9 cellular contexts compared by ENCODE assay signal in genomic region chr15:81297580-81298575, GRCh38. TPM values are rescaled to one million over a fixed set of nuclear protein-coding genes. Genes with fewer than 3 reads are reported as not detected.
A peak's percentile ranks its signal among the peaks of the same experiment; 100 is the strongest.
DNase-seq lines count a peak whose midpoint lies in the region; ATAC-seq, FAIRE-seq and TF ChIP-seq lines count a peak whose summit lies in the region.
"Had no signal": no experiment of that assay in that cellular context is flagged by ENCODE, and none has a peak within 500 bp of the region (broad histone marks: within the 10 kb centered on the region; RNA-seq: fewer than 3 reads in every experiment).

No MANE protein-coding gene starts in this region.

- TF ChIP-seq CTCF in PC-9 (conservative IDR thresholded peaks at IDR 0.05) = no peak
- no peak for TF ChIP-seq CTCF in colonic mucosa (IDR thresholded peaks at IDR 0.05)

- no TSS peak for BruUV-seq in PC-9 (replicated peaks; lab: Mats Ljungman, UMichigan)

- H3K9me3 ChIP-seq in PC-9 (ENCODE audit: insufficient read depth, low read depth) = no peaks in the 10 kb centered on the region
- no peaks in the 10 kb centered on the region for H3K9me3 ChIP-seq in colonic mucosa

- CTCF ChIA-PET in PC-9 (lab: Charles Lee) = no interaction called here

- no peak for DNase-seq in GM12891 (ENCODE audit: insufficient read length, low spot score)
- no peak for DNase-seq in PC-9
- DNase-seq in colonic mucosa = no peak
- no peak for DNase-seq in SKM-1 (lab: John Stamatoyannopoulos, UW; ENCODE audit: unreplicated experiment)
- no peak for DNase-seq in kidney tubule cell (ENCODE audit: low spot score)
- DNase-seq: NK-92 treated with Interleukin-12 subunit alpha and Interleukin-12 subunit beta, amount 100 ng/mL, for 24 hours had no signal

- H3F3A ChIP-seq in PC-9 (ENCODE audit: insufficient read depth, low read depth) = no peaks in the 10 kb centered on the region

- H3K4me3 ChIP-seq in PC-9 (no peak overlapping the region), colonic mucosa (peak overlapping the region; percentile 35), skin epidermis (peak overlapping the region; percentile 19 to 42 (median 36))
- H3K4me3 ChIP-seq: GM23338 had no signal

- no peaks in the 10 kb centered on the region for H3K9me2 ChIP-seq in PC-9 (ENCODE audit: insufficient read depth)

- H4K20me1 ChIP-seq in PC-9 (ENCODE audit: insufficient read depth) = no peaks in the 10 kb centered on the region

- H3K27me3 ChIP-seq in PC-9 (ENCODE audit: insufficient read depth, low read depth) (peaks cover 23% of the 10 kb centered on the region), colonic mucosa (no peaks in the 10 kb centered on the region)

- H3K4me1 ChIP-seq in PC-9 (replicated peaks; ENCODE audit: insufficient read depth) (no peaks in the 10 kb centered on the region), colonic mucosa (no peaks in the 10 kb centered on the region)

- peak overlapping the region; percentile 28 to 65 for H3K9ac ChIP-seq in colonic mucosa (ENCODE audit: low read depth in 2 of 2, low read length in 2 of 2)

- no peak overlapping the region for H2AFZ ChIP-seq in PC-9
- H2AFZ ChIP-seq: GM23338 had no signal

- peak; percentile 92 for FAIRE-seq in GM12891 (lab: Jason Lieb, UNC)

- intact Hi-C loops in PC-9 (cut with micrococcal nuclease; ENCODE audit: unreplicated experiment) = no loop called here
- intact Hi-C loops in colonic mucosa (cut with DNase I) = no loop called here

- no peaks in the 10 kb centered on the region for H3K79me2 ChIP-seq in PC-9 (ENCODE audit: low read depth)

- H3K4me2 ChIP-seq in PC-9 = peak overlapping the region; percentile 23; the same call in 1 of the 2 replicates
- H3K4me2 ChIP-seq: GM23338 had no signal

- POLR2A ChIA-PET in PC-9 (lab: Charles Lee; ENCODE audit: unreplicated experiment) = no interaction called here

- H3K36me3 ChIP-seq in PC-9 (ENCODE audit: low read depth) (no peaks in the 10 kb centered on the region), colonic mucosa (no peaks in the 10 kb centered on the region)

- ATAC-seq in HG02571 (IDR thresholded peaks at IDR 0.05; ENCODE audit: unreplicated experiment) = no peak
- ATAC-seq: GM23338 had no signal

- no peak for TF ChIP-seq POLR2A in GM12891 (IDR thresholded peaks at IDR 0.05; ENCODE audit: low read depth, low read length)

- H3K27ac ChIP-seq in PC-9 (no peak overlapping the region), colonic mucosa (peak overlapping the region; percentile 71), skin epidermis (peak overlapping the region in 20 of 21 experiments; percentile 9 to 98 (median 81))

TF ChIP-seq in GM12891, 5 proteins besides CTCF, POLR2A, EP300 and RAD21:
- TF ChIP-seq PAX5 (IDR thresholded peaks at IDR 0.05; ENCODE audit: insufficient read depth, low read length, severe bottlenecking) (no peak), TAF1 (IDR thresholded peaks at IDR 0.05; ENCODE audit: low read depth, low read length) (no peak), SPI1 (IDR thresholded peaks at IDR 0.05; ENCODE audit: low read depth, low read length) (no peak), POU2F2 (IDR thresholded peaks at IDR 0.05; ENCODE audit: low read depth, low read length) (no peak), POLR2AphosphoS5 (IDR thresholded peaks at IDR 0.05; ENCODE audit: low read depth, low read length) (peak; percentile 30)
TF ChIP-seq in GM12891: peak in this region for 1.

RNA-seq across cellular contexts. Expression of gene STARD5, which starts 26.1 kb away (rescaled TPM):
- polyA plus RNA-seq in GM12891 (2012; ENCODE audit: low read depth, missing spikeins) = 1.8 TPM
- 0.41 and 0.80 TPM in 2 replicates for total RNA-seq in PC-9 (2021)
- total RNA-seq in colonic mucosa = 10 to 100 TPM; 34.7 to 38.7 TPM

Comparison
In these comparisons a context has a peak if more than half of its experiments do, and no peak if none do; other contexts are left out.
1. RNA of gene STARD5, which starts 26.1 kb away (total RNA-seq): 34.7 to 38.7 TPM in colonic mucosa; 0.41 to 0.80 TPM in PC-9; every median in the first group is over 10 times any median in the second.